8 cellular contexts compared by ENCODE assay signal in genomic region chr3:161274691-161275298, GRCh38. TPM values are rescaled to one million over a fixed set of nuclear protein-coding genes. Genes with fewer than 3 reads are reported as not detected.
DNase-seq lines count a peak whose midpoint lies in the region; ATAC-seq and TF ChIP-seq lines count a peak whose summit lies in the region.

No MANE protein-coding gene starts in this region.

- H3K79me2 ChIP-seq in DND-41 (ENCODE audit: insufficient read depth, low read length) = no peaks in the 10 kb centered on the region

- no peaks in the 10 kb centered on the region for H3K4me1 Mint-ChIP-seq in memory B cell

- H3K4me3 Mint-ChIP-seq in memory B cell = no peak overlapping the region

- no peaks in the 10 kb centered on the region for H3K36me3 ChIP-seq in DND-41 (ENCODE audit: insufficient read depth, low read length)
- H3K36me3 ChIP-seq in RWPE2 (ENCODE audit: low read depth) = 0 out of 2 replicates have a peak, but pooled peaks cover 3% of the 10 kb centered on the region

- no peak overlapping the region for H2AFZ ChIP-seq in DND-41 (ENCODE audit: low read depth, low read length)

- H3K4me1 ChIP-seq in DND-41 (ENCODE audit: insufficient read depth, low read length) (no peaks in the 10 kb centered on the region), RWPE2 (ENCODE audit: insufficient read depth, poor library complexity, severe bottlenecking) (no peaks in the 10 kb centered on the region)

- no peaks in the 10 kb centered on the region for H3K27me3 Mint-ChIP-seq in memory B cell

- peaks cover 15% of the 10 kb centered on the region for H3K36me3 Mint-ChIP-seq in memory B cell

- H3K27ac Mint-ChIP-seq in memory B cell = no peak overlapping the region

- H3K4me2 ChIP-seq in DND-41 (ENCODE audit: insufficient read depth, low read length) = no peak overlapping the region

- TF ChIP-seq CTCF in DND-41 (IDR thresholded peaks at IDR 0.05; ENCODE audit: borderline replicate concordance, extremely low read depth, low read length, poor library complexity, severe bottlenecking) (peak; percentile 74), RWPE2 (IDR thresholded peaks at IDR 0.05; ENCODE audit: poor library complexity, severe bottlenecking) (peak; percentile 55)

- H3K9me3 ChIP-seq in DND-41 (ENCODE audit: insufficient read depth, low read length, severe bottlenecking) (peaks cover 9% of the 10 kb centered on the region), RWPE2 (ENCODE audit: severe bottlenecking) (peaks cover 5% of the 10 kb centered on the region)

- no peaks in the 10 kb centered on the region for H4K20me1 ChIP-seq in DND-41 (ENCODE audit: insufficient read depth, low read length)

- no peak overlapping the region for H3K9ac ChIP-seq in DND-41 (ENCODE audit: low read depth, low read length)

- peak; percentile 76 for ATAC-seq in DND-41 (ENCODE audit: insufficient read depth, low read depth)
- ATAC-seq in GM19328 (IDR thresholded peaks at IDR 0.05; ENCODE audit: unreplicated experiment) = peak; percentile 61
- no peak for ATAC-seq in RWPE2 (ENCODE audit: low read depth)
- ATAC-seq in memory B cell (ENCODE audit: low read depth) = peak; percentile 42
- no peak for ATAC-seq in HG03565 (IDR thresholded peaks at IDR 0.05; ENCODE audit: unreplicated experiment)
- no peak for ATAC-seq in HG03196 (IDR thresholded peaks at IDR 0.05; ENCODE audit: unreplicated experiment)

- H3K9me3 Mint-ChIP-seq in memory B cell = peaks cover 6% of the 10 kb centered on the region

- H3K27ac ChIP-seq in DND-41 (ENCODE audit: low read length) (no peak overlapping the region), RWPE2 (ENCODE audit: poor library complexity, severe bottlenecking) (no peak overlapping the region)

- peak; percentile 57 for DNase-seq in DND-41
- peak; percentile 85 for DNase-seq in HT-29 (ENCODE audit: low spot score)
- no peak for DNase-seq in RWPE2 (ENCODE audit: low spot score)
- DNase-seq in cerebellar cortex (ENCODE audit: low spot score) = peak; percentile 64
- peak in 1 of 2 donors; percentile 17 for DNase-seq in memory B cell (ENCODE audit: low spot score in 2 of 2)

- H3K4me3 ChIP-seq in DND-41 (ENCODE audit: low read depth in 1 of 2, low read length in 2 of 2) = no peak overlapping the region
- H3K4me3 ChIP-seq in RWPE2 (ENCODE audit: severe bottlenecking) = no peak overlapping the region

- no peaks in the 10 kb centered on the region for H3K27me3 ChIP-seq in DND-41 (ENCODE audit: insufficient read depth, low read length, poor library complexity)
- no peaks in the 10 kb centered on the region for H3K27me3 ChIP-seq in RWPE2 (ENCODE audit: insufficient read depth, poor library complexity, severe bottlenecking)

RNA-seq across cellular contexts. Expression of gene NMD3, which starts 53.7 kb away (rescaled TPM):
- total RNA-seq in HT-29 (2014; rRNA removed; shearing (Covaris generic)) = 29.3 and 30.9 TPM in 2 replicates

Comparison
In these comparisons a context has a peak if more than half of its experiments do, and no peak if none do; other contexts are left out.
1. ATAC-seq: peak in DND-41 (single experiment), GM19328 (single experiment) and memory B cell (single experiment); none in RWPE2 (single experiment), HG03565 (single experiment) and HG03196 (single experiment).